10 cellular contexts compared by ENCODE assay signal in genomic region chr5:145976431-145977155, GRCh38. TPM values are rescaled to one million over a fixed set of nuclear protein-coding genes. Genes with fewer than 3 reads are reported as not detected.
DNase-seq lines count a peak whose midpoint lies in the region; ATAC-seq and TF ChIP-seq lines count a peak whose summit lies in the region.
"Had no signal": no experiment of that assay in that cellular context is flagged by ENCODE, and none has a peak within 500 bp of the region (broad histone marks: within the 10 kb centered on the region; RNA-seq: fewer than 3 reads in every experiment).

No MANE protein-coding gene starts in this region.

- no peak for TF ChIP-seq POLR2A in lower leg skin (IDR thresholded peaks at IDR 0.05)

- no peak overlapping the region for H3K4me3 ChIP-seq in hepatocyte
- H3K4me3 ChIP-seq in lower leg skin (ENCODE audit: low read depth, poor library complexity, severe bottlenecking) = no peak overlapping the region

- peak overlapping the region; percentile 81 for H3K27ac ChIP-seq in hepatocyte

- intact Hi-C loops in lower leg skin (cut with DNase I; ENCODE audit: low total_unique reads) = no loop called here

- TF ChIP-seq CTCF in hepatocyte (IDR thresholded peaks at IDR 0.05; ENCODE audit: poor library complexity) = no peak
- no peak for TF ChIP-seq CTCF in lower leg skin (IDR thresholded peaks at IDR 0.05)

- no peak overlapping the region for H3K4me2 ChIP-seq in hepatocyte

- H3K9me3 ChIP-seq in hepatocyte (ENCODE audit: low read depth) = no peaks in the 10 kb centered on the region

- no peaks in the 10 kb centered on the region for H3K9me2 ChIP-seq in hepatocyte (replicated peaks; ENCODE audit: insufficient read depth)

- no peaks in the 10 kb centered on the region for H3K36me3 ChIP-seq in hepatocyte (replicated peaks; ENCODE audit: insufficient read depth, low read depth)

- peak; percentile 80 for ATAC-seq in GM18511 (IDR thresholded peaks at IDR 0.05; ENCODE audit: unreplicated experiment)
- ATAC-seq in HG02610 (IDR thresholded peaks at IDR 0.05; ENCODE audit: unreplicated experiment) = peak; percentile 82

- H3K27me3 ChIP-seq in hepatocyte = no peaks in the 10 kb centered on the region

- H2AFZ ChIP-seq in hepatocyte = no peak overlapping the region

- WGBS in hepatocyte (ENCODE audit: low lambda C conversion rate, missing lambda C conversion rate) = 70% methylated on average over 7 of the region's 7 CpGs
- WGBS in lower leg skin, 2 donors = 50 to 59% methylated on average over 7 of the region's 7 CpGs

- H3K4me1 ChIP-seq in hepatocyte (ENCODE audit: insufficient read depth) = peaks cover 59% of the 10 kb centered on the region

- DNase-seq in NCI-H226 (peak; percentile 78), hepatocyte (ENCODE audit: low spot score) (no peak), NK-92 (lab: John Stamatoyannopoulos, UW; ENCODE audit: unreplicated experiment) (no peak), GF-D8 (lab: John Stamatoyannopoulos, UW) (no peak), lower leg skin (ENCODE audit: low spot score in 2 of 2) (no peak), NCI-H446 treated with DMSO at 0.1 percent for 48 hours (lab: John Stamatoyannopoulos, UW) (no peak)
- DNase-seq: activated T-cell treated with anti-CD3 and anti-CD28 coated beads, Interleukin-2, amount 50 U/mL, for 72 hours; NCI-H2029 treated with DMSO at 0.1 percent for 48 hours had no signal

- no peaks in the 10 kb centered on the region for H4K20me1 ChIP-seq in hepatocyte (ENCODE audit: insufficient read depth, poor library complexity, severe bottlenecking)

- peaks cover 15% of the 10 kb centered on the region for H3K79me2 ChIP-seq in hepatocyte

RNA-seq across cellular contexts. Expression of gene SH3RF2, which starts 40.2 kb away (rescaled TPM):
- total RNA-seq in hepatocyte (32.0 and 35.1 TPM in 2 replicates), lower leg skin (100 to 1,000 TPM; 109 to 169 (median 121) TPM)
- polyA plus RNA-seq in hepatocyte = 34.1 and 35.4 TPM in 2 replicates
